In the genomic region with DNA sequence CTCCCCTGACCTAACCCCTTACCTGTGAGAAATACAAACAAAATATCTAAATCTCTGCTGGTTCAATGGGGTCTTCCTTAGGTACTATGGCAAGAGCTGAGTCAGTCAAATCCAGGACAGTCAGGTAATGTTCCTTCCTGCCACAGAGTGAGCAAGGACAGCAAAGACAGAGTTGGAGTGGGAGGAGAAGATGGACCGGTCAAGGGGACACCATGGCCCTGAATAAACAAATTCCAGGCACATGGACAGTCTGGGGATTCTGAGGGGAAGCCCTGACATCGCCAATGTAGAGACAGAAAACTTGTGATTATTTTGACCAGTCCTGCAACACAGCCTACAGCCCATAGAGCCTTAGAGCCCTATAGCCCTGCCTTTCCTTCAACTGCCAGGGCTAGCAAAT, we compare ENCODE assay signal across 10 cellular contexts.
"Had no signal": no experiment of that assay in that cellular context is flagged by ENCODE, and none has a peak within 500 bp of the region (broad histone marks: within the 10 kb centered on the region; RNA-seq: fewer than 3 reads in every experiment).

No MANE protein-coding gene starts in this region.

- H3K9ac ChIP-seq: GM23248 had no signal

- H3K27ac Mint-ChIP-seq: HFFc6 had no signal

- H3K36me3 ChIP-seq: HAP-1 had no signal

- DNase-seq: GM23248, HFFc6, IMR-90, KG1 had no signal

- H3K27ac ChIP-seq: GM23248, HL-60 had no signal

- H3K4me3 Mint-ChIP-seq: HFFc6 had no signal

- H3K9me3 ChIP-seq: HAP-1 had no signal

- H3K4me3 ChIP-seq: GM23248, HAP-1, K562 had no signal

- ATAC-seq: HCT116, K562 had no signal

- H3K9me3 Mint-ChIP-seq: HFFc6 had no signal

- H2AFZ ChIP-seq: GM23248 had no signal

- FAIRE-seq: H1, H54, K562 had no signal
